ENCODE assay signal across 18 cellular contexts in the genomic region with DNA sequence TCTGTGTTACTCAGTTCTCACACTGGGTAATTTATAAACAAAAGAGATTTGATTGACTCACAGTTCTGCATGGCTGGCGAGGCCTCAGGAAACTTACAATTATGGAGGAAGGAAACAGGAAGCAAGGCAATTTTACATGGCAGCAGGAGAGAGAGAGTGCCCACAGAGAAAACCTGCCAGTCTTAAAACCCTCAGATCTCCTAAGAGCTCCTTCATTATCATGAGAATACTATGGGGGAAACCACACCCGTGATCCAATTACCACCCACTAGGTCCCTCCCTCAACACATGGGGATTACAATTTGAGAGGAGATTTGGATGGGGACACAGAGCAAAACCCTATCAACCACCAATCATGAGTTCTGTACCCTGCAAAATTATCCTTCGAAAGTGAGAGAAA.
DNase-seq lines count a peak whose midpoint lies in the region; ATAC-seq and TF ChIP-seq lines count a peak whose summit lies in the region.
"Had no signal": no experiment of that assay in that cellular context is flagged by ENCODE, and none has a peak within 500 bp of the region (broad histone marks: within the 10 kb centered on the region; RNA-seq: fewer than 3 reads in every experiment).

No MANE protein-coding gene starts in this region.

- no peaks in the 10 kb centered on the region for H3K27me3 ChIP-seq in A673 (replicated peaks; ENCODE audit: insufficient read depth, low read depth, low read length, poor library complexity)
- H3K27me3 ChIP-seq in BLaER1: no peaks in the 10 kb centered on the region
- H3K27me3 ChIP-seq in upper lobe of left lung: no peaks in the 10 kb centered on the region

- H3K36me3 Mint-ChIP-seq in activated CD4-positive, alpha-beta T cell treated with anti-CD3 and anti-CD28 coated beads, Interleukin-2, amount 10 ng/mL, durations not matched to agents 24 days and 14 days (ENCODE audit: low read depth): no peaks in the 10 kb centered on the region
- H3K36me3 Mint-ChIP-seq: CD4-positive, alpha-beta memory T cell had no signal

- no peak overlapping the region for H3K27ac Mint-ChIP-seq in activated CD4-positive, alpha-beta T cell treated with anti-CD3 and anti-CD28 coated beads, Interleukin-2, amount 10 ng/mL, durations not matched to agents 24 days and 14 days
- H3K27ac Mint-ChIP-seq: B cell; CD4-positive, alpha-beta memory T cell had no signal

- H4K20me1 ChIP-seq in BLaER1: no peaks in the 10 kb centered on the region

- H3K4me1 ChIP-seq in A673 (ENCODE audit: insufficient read depth, low read length, poor library complexity, severe bottlenecking) (no peaks in the 10 kb centered on the region), BLaER1 (peaks cover 12% of the 10 kb centered on the region), upper lobe of left lung (no peaks in the 10 kb centered on the region)

- 51 to 52% methylated on average over 3 of the region's 3 CpGs for WGBS in upper lobe of left lung, 2 donors

- no peak overlapping the region for H3K4me3 Mint-ChIP-seq in activated CD4-positive, alpha-beta T cell treated with anti-CD3 and anti-CD28 coated beads, Interleukin-2, amount 10 ng/mL, durations not matched to agents 24 days and 14 days
- H3K4me3 Mint-ChIP-seq: B cell; CD4-positive, alpha-beta memory T cell had no signal

- H3K9me3 Mint-ChIP-seq in activated CD4-positive, alpha-beta T cell treated with anti-CD3 and anti-CD28 coated beads, Interleukin-2, amount 10 ng/mL, durations not matched to agents 24 days and 14 days: peaks cover 10% of the 10 kb centered on the region

- H3K27me3 Mint-ChIP-seq in activated CD4-positive, alpha-beta T cell treated with anti-CD3 and anti-CD28 coated beads, Interleukin-2, amount 10 ng/mL, durations not matched to agents 24 days and 14 days: no peaks in the 10 kb centered on the region
- H3K27me3 Mint-ChIP-seq: B cell; CD4-positive, alpha-beta memory T cell had no signal

- H3K27ac ChIP-seq in A673 (ENCODE audit: low read depth, low read length, poor library complexity, severe bottlenecking) (no peak overlapping the region), BLaER1 (no peak overlapping the region), upper lobe of left lung (no peak overlapping the region)
- H3K27ac ChIP-seq: GM23248 had no signal

- H3K4me2 ChIP-seq in BLaER1: peak overlapping the region; percentile 37

- TF ChIP-seq CTCF in A673 (conservative IDR thresholded peaks at IDR 0.05; ENCODE audit: low read depth, low read length) (no peak), upper lobe of left lung (IDR thresholded peaks at IDR 0.05) (no peak)

- no peak for TF ChIP-seq POLR2A in upper lobe of left lung (IDR thresholded peaks at IDR 0.05)

- BruUV-seq in A673 (replicated peaks; lab: Mats Ljungman, UMichigan): no TSS peak

- TF ChIP-seq EP300 in upper lobe of left lung (IDR thresholded peaks at IDR 0.05): no peak

- ATAC-seq in upper lobe of left lung (ENCODE audit: low FRiP score in 2 of 2) (no peak), GM19023 (IDR thresholded peaks at IDR 0.05; ENCODE audit: unreplicated experiment) (no peak)

- H3K9me3 ChIP-seq in A673 (ENCODE audit: low read depth, low read length, poor library complexity, severe bottlenecking): peaks cover 20% of the 10 kb centered on the region
- H3K9me3 ChIP-seq in BLaER1: peaks cover 5% of the 10 kb centered on the region; the same call in 1 of the 2 replicates
- H3K9me3 ChIP-seq in upper lobe of left lung: no peaks in the 10 kb centered on the region

- POLR2A ChIA-PET in A673 (lab: Charles Lee; ENCODE audit: low non-redundant PET): no interaction called here

- H3K4me1 Mint-ChIP-seq in activated CD4-positive, alpha-beta T cell treated with anti-CD3 and anti-CD28 coated beads, Interleukin-2, amount 10 ng/mL, durations not matched to agents 24 days and 14 days: no peaks in the 10 kb centered on the region
- H3K4me1 Mint-ChIP-seq: B cell; CD4-positive, alpha-beta memory T cell had no signal

- CTCF ChIA-PET in A673 (lab: Charles Lee): no interaction called here

- H3K36me3 ChIP-seq in A673 (ENCODE audit: insufficient read depth, low read length, poor library complexity, severe bottlenecking) (no peaks in the 10 kb centered on the region), BLaER1 (no peaks in the 10 kb centered on the region), upper lobe of left lung (no peaks in the 10 kb centered on the region)

- in situ Hi-C loops in G401 (cut with HindIII; ENCODE audit: low sequenced_read_pairs): no loop called here

- no peak overlapping the region for H3K9ac ChIP-seq in BLaER1
- H3K9ac ChIP-seq: GM23248 had no signal

- DNase-seq in A673 (ENCODE audit: low spot score) (peak; percentile 79), NCI-H69 (lab: John Stamatoyannopoulos, UW) (peak; percentile 40), dermis blood vessel endothelial cell (peak; percentile 2), upper lobe of left lung (no peak), G401 (ENCODE audit: low spot score) (no peak)
- no peak for DNase-seq in activated CD4-positive, alpha-beta T cell treated with anti-CD3 and anti-CD28 coated beads, Interleukin-2, amount 10 ng/mL, durations not matched to agents 24 days and 14 days
- DNase-seq: C1 segment of cervical spinal cord; Calu3; CD4-positive, alpha-beta memory T cell; COR-L47; DMS53; DMS79 treated with DMSO at 0.1 percent for 48 hours; GM23248; H7; HCEC 1CT had no signal

- H3K4me3 ChIP-seq in A673 (ENCODE audit: low read depth, low read length, poor library complexity, severe bottlenecking) (no peak overlapping the region), BLaER1 (no peak overlapping the region), upper lobe of left lung (no peak overlapping the region)
- H3K4me3 ChIP-seq: GM23248 had no signal

- intact Hi-C loops in A673 (cut with micrococcal nuclease; ENCODE audit: unreplicated experiment): no loop called here
- intact Hi-C loops in activated CD4-positive, alpha-beta T cell treated with anti-CD3 and anti-CD28 coated beads, Interleukin-2, amount 10 ng/mL, durations not matched to agents 24 days and 14 days (cut with micrococcal nuclease): no loop called here

Comparison
In these comparisons a context has a peak if more than half of its experiments do, and no peak if none do; other contexts are left out.
1. DNase-seq: peak in A673 (single experiment), NCI-H69 (single experiment) and dermis blood vessel endothelial cell (single experiment); none in upper lobe of left lung (0 of 2), activated CD4-positive, alpha-beta T cell treated with anti-CD3 and anti-CD28 coated beads, Interleukin-2, amount 10 ng/mL, durations not matched to agents 24 days and 14 days (single experiment) and G401 (single experiment).